ENCODE assay signal across 9 cellular contexts in genomic region chr9:129258823-129259301, GRCh38.
DNase-seq lines count a peak whose midpoint lies in the region; ATAC-seq and TF ChIP-seq lines count a peak whose summit lies in the region.
"Had no signal": no experiment of that assay in that cellular context is flagged by ENCODE, and none has a peak within 500 bp of the region (broad histone marks: within the 10 kb centered on the region; RNA-seq: fewer than 3 reads in every experiment).

No MANE protein-coding gene starts in this region.

- peak overlapping the region; percentile 47 for H3K27ac Mint-ChIP-seq in activated CD8-positive, alpha-beta T cell treated with anti-CD3 and anti-CD28 coated beads, Interleukin-2, amount 10 ng/mL, durations not matched to agents 7 days and 5 days

- H3K36me3 ChIP-seq in gastrocnemius medialis = no peaks in the 10 kb centered on the region

- peaks cover 12 to 17% of the 10 kb centered on the region in 2 donors for H3K4me1 ChIP-seq in gastrocnemius medialis

- H3K9me3 Mint-ChIP-seq in activated CD8-positive, alpha-beta T cell treated with anti-CD3 and anti-CD28 coated beads, Interleukin-2, amount 10 ng/mL, durations not matched to agents 7 days and 5 days (ENCODE audit: insufficient read depth) = no peaks in the 10 kb centered on the region

- H3K27me3 ChIP-seq in gastrocnemius medialis = peaks cover 12 to 23% (median 16%) of the 10 kb centered on the region in 3 donors

- H3K9me3 ChIP-seq in gastrocnemius medialis = no peaks in the 10 kb centered on the region

- no peak for TF ChIP-seq CTCF in fibroblast of the aortic adventitia (IDR thresholded peaks at IDR 0.05; ENCODE audit: insufficient read depth, low read length)
- TF ChIP-seq CTCF in gastrocnemius medialis (IDR thresholded peaks at IDR 0.05 in 4 of 5, conservative IDR thresholded peaks at IDR 0.05 in 1 of 5) = no peak

- no peaks in the 10 kb centered on the region for H3K36me3 Mint-ChIP-seq in activated CD8-positive, alpha-beta T cell treated with anti-CD3 and anti-CD28 coated beads, Interleukin-2, amount 10 ng/mL, durations not matched to agents 7 days and 5 days (ENCODE audit: low read depth)

- peaks cover 23% of the 10 kb centered on the region for H3K4me1 Mint-ChIP-seq in activated CD8-positive, alpha-beta T cell treated with anti-CD3 and anti-CD28 coated beads, Interleukin-2, amount 10 ng/mL, durations not matched to agents 7 days and 5 days (ENCODE audit: low read depth)

- peak overlapping the region; percentile 56 for H3K4me3 Mint-ChIP-seq in activated CD8-positive, alpha-beta T cell treated with anti-CD3 and anti-CD28 coated beads, Interleukin-2, amount 10 ng/mL, durations not matched to agents 7 days and 5 days

- TF ChIP-seq POLR2A in gastrocnemius medialis (IDR thresholded peaks at IDR 0.05) = no peak

- DNase-seq in activated CD8-positive, alpha-beta T cell treated with anti-CD3 and anti-CD28 coated beads, Interleukin-2, amount 10 ng/mL, durations not matched to agents 7 days and 5 days = no peak
- no peak for DNase-seq in fibroblast of the aortic adventitia (ENCODE audit: low read depth)
- no peak for DNase-seq in gastrocnemius medialis
- DNase-seq in HT-29 (ENCODE audit: low spot score) = no peak
- DNase-seq in hypothalamus (lab: John Stamatoyannopoulos, UW) = no peak
- DNase-seq: NCI-H1105 had no signal

- no peak overlapping the region for H3K27ac ChIP-seq in gastrocnemius medialis

- POLR2A ChIA-PET in activated CD8-positive, alpha-beta T cell treated with anti-CD3 and anti-CD28 coated beads, Interleukin-2, amount 10 ng/mL, durations not matched to agents 7 days and 5 days (lab: Charles Lee) = no interaction called here

- CTCF ChIA-PET in activated CD8-positive, alpha-beta T cell treated with anti-CD3 and anti-CD28 coated beads, Interleukin-2, amount 10 ng/mL, durations not matched to agents 7 days and 5 days (lab: Charles Lee) = interaction anchor here (0.7 to 1.3 kb wide), 2 partner anchors 21 to 81 kb away, joined by 3 to 5 read pairs; partner anchors contain the start of gene IER5L

- ATAC-seq in GM21423 (IDR thresholded peaks at IDR 0.05; ENCODE audit: unreplicated experiment) (peak; percentile 26), gastrocnemius medialis (no peak), HG02623 (IDR thresholded peaks at IDR 0.05; ENCODE audit: unreplicated experiment) (no peak), GM19452 (IDR thresholded peaks at IDR 0.05; ENCODE audit: unreplicated experiment) (no peak)
- peak; percentile 59 for ATAC-seq in activated CD8-positive, alpha-beta T cell treated with anti-CD3 and anti-CD28 coated beads, Interleukin-2, amount 10 ng/mL, durations not matched to agents 7 days and 5 days

- intact Hi-C loops in gastrocnemius medialis (cut with DNase I; ENCODE audit: low total_unique reads) = loop anchor here (5.0 kb wide), 2 partner anchors 82 to 348 kb away; partner anchors contain the start of gene IER5L

- in situ Hi-C loops in gastrocnemius medialis (cut with MboI; ENCODE audit: low sequenced_read_pairs in 4 of 4) = no loop called here

- peaks cover 35% of the 10 kb centered on the region for H3K27me3 Mint-ChIP-seq in activated CD8-positive, alpha-beta T cell treated with anti-CD3 and anti-CD28 coated beads, Interleukin-2, amount 10 ng/mL, durations not matched to agents 7 days and 5 days (ENCODE audit: low read depth)

- H3K4me3 ChIP-seq in fibroblast of the aortic adventitia (ENCODE audit: low read depth, low read length) = peak overlapping the region; percentile 46
- H3K4me3 ChIP-seq in gastrocnemius medialis = peak overlapping the region; percentile 1 to 46 (median 32)

Comparison
In these comparisons a context has a peak if more than half of its experiments do, and no peak if none do; other contexts are left out.
1. ATAC-seq: peak in GM21423 (single experiment) and activated CD8-positive, alpha-beta T cell treated with anti-CD3 and anti-CD28 coated beads, Interleukin-2, amount 10 ng/mL, durations not matched to agents 7 days and 5 days (single experiment); none in gastrocnemius medialis (0 of 2), HG02623 (single experiment) and GM19452 (single experiment).